24 cellular contexts compared by ENCODE assay signal in the genomic region with DNA sequence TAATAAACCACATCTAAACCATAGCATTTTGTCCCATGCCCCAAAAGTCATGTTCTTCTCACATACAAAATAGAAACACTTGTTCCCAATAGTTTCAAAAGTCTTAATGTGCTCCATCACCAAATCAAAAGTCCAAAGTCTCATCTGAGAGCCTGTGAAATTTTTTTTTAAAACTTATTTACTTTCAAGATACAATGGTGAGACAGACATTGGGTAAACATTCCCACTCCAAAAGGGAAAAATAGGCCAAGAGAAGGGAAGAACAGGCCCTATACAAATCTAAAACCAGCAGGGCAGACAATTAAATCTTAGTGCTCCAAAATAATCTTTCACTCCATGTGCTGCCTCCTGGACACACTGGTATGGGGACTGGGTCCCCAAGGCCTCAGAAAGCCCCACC.
"Had no signal": no experiment of that assay in that cellular context is flagged by ENCODE, and none has a peak within 500 bp of the region (broad histone marks: within the 10 kb centered on the region; RNA-seq: fewer than 3 reads in every experiment).

No MANE protein-coding gene starts in this region.

- H3K4me3 ChIP-seq: SK-N-MC had no signal

- H3K27ac Mint-ChIP-seq: activated CD4-positive, alpha-beta memory T cell treated with anti-CD3 and anti-CD28 coated beads, Interleukin-2, amount 10 ng/mL, durations not matched to agents 7 days and 5 days; activated CD4-positive, alpha-beta T cell treated with anti-CD3 and anti-CD28 coated beads for 36 hours; activated naive CD4-positive, alpha-beta T cell treated with anti-CD3 and anti-CD28 coated beads, Interleukin-2, amount 10 ng/mL, durations not matched to agents 7 days and 5 days; activated naive CD8-positive, alpha-beta T cell treated with anti-CD3 and anti-CD28 coated beads for 36 hours; activated T-helper 2 cell treated with anti-CD3 and anti-CD28 coated beads, Interferon-gamma antibody, Interleukin-2, Interleukin-4, amounts not matched to agents 10 μg/mL and 5 μg/mL and 100 μg/mL, durations not matched to agents 14 hours and 24 hours and 36 hours; T-cell had no signal

- H3K27ac ChIP-seq: SK-N-MC, VCaP had no signal

- DNase-seq: activated CD4-positive, alpha-beta memory T cell treated with anti-CD3 and anti-CD28 coated beads, Interleukin-2, amount 10 ng/mL, durations not matched to agents 7 days and 5 days; activated CD4-positive, alpha-beta T cell treated with anti-CD3 and anti-CD28 coated beads for 36 hours; activated CD4-positive, alpha-beta T cell treated with anti-CD3 and anti-CD28 coated beads, Interleukin-2, amount 50 U/mL, for 1 hour; activated gamma-delta T cell treated with Interleukin-2 at 50 U/mL for 16 hours; activated naive CD4-positive, alpha-beta T cell treated with anti-CD3 and anti-CD28 coated beads, Interleukin-2, amount 10 ng/mL, durations not matched to agents 7 days and 5 days; activated naive CD8-positive, alpha-beta T cell treated with anti-CD3 and anti-CD28 coated beads for 36 hours; activated T-cell treated with anti-CD3 and anti-CD28 coated beads, Interleukin-2, amount 50 U/mL, for 72 hours; cerebellar nuclear complex; Karpas-422; NCI-H1048; NCI-H1930; NCI-H2171; NCI-H2227 treated with DMSO at 0.1 percent for 48 hours; NCI-H526 treated with DMSO at 0.1 percent for 48 hours; NK-92 treated with Interleukin-12 subunit alpha and Interleukin-12 subunit beta, amount 100 ng/mL, for 24 hours; OCI-M1; RPMI8226; T-cell; T-helper 2 cell had no signal

- H3K4me1 Mint-ChIP-seq: activated naive CD4-positive, alpha-beta T cell treated with anti-CD3 and anti-CD28 coated beads, Interleukin-2, amount 10 ng/mL, durations not matched to agents 7 days and 5 days had no signal

- H3K4me3 Mint-ChIP-seq: activated CD4-positive, alpha-beta memory T cell treated with anti-CD3 and anti-CD28 coated beads, Interleukin-2, amount 10 ng/mL, durations not matched to agents 7 days and 5 days; activated CD4-positive, alpha-beta T cell treated with anti-CD3 and anti-CD28 coated beads for 36 hours; activated naive CD4-positive, alpha-beta T cell treated with anti-CD3 and anti-CD28 coated beads, Interleukin-2, amount 10 ng/mL, durations not matched to agents 7 days and 5 days; activated naive CD8-positive, alpha-beta T cell treated with anti-CD3 and anti-CD28 coated beads for 36 hours; activated T-cell treated with anti-CD3 and anti-CD28 coated beads, Interleukin-2, amount 50 U/mL, for 72 hours; T-cell had no signal

- H3K27me3 Mint-ChIP-seq: activated CD4-positive, alpha-beta memory T cell treated with anti-CD3 and anti-CD28 coated beads, Interleukin-2, amount 10 ng/mL, durations not matched to agents 7 days and 5 days; activated CD4-positive, alpha-beta T cell treated with anti-CD3 and anti-CD28 coated beads for 36 hours; activated naive CD4-positive, alpha-beta T cell treated with anti-CD3 and anti-CD28 coated beads, Interleukin-2, amount 10 ng/mL, durations not matched to agents 7 days and 5 days; activated naive CD8-positive, alpha-beta T cell treated with anti-CD3 and anti-CD28 coated beads for 36 hours; T-cell had no signal

- ATAC-seq: activated CD4-positive, alpha-beta T cell treated with anti-CD3 and anti-CD28 coated beads for 36 hours; activated T-cell treated with anti-CD3 and anti-CD28 coated beads, Interleukin-2, amount 50 U/mL, for 72 hours; Panc1; Right ventricle myocardium inferior; T-cell had no signal
